In the genomic region with DNA sequence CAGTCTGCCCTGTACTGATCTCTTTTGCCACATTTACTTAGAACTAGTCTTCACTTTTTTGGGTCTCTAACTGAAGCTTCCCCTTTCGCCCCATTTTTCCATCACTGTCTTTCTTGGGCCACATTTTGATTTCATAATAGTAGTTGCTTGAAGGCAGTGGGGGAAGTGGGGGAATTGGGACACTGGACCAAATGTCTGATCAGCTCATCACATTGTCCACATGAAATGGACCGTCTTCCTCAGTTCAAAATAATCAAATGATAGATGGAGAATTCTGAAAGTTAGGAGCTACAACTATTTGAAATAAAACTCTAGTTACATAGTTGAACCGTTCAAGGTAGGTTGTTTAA, we compare ENCODE assay signal across 8 cellular contexts. TPM values are rescaled to one million over a fixed set of nuclear protein-coding genes. Genes with fewer than 3 reads are reported as not detected.
DNase-seq lines count a peak whose midpoint lies in the region; ATAC-seq and TF ChIP-seq lines count a peak whose summit lies in the region.

No MANE protein-coding gene starts in this region.

- intact Hi-C loops in activated B cell treated with CpG ODN at 0.5 μM for 24 hours (cut with micrococcal nuclease), result loop anchor here (5.0 kb wide), 1 partner anchor 687 kb away; the partner anchor contains the start of gene CRTAP

- CTCF ChIA-PET in activated B cell treated with CpG ODN at 0.5 μM for 24 hours (lab: Charles Lee), result interaction anchor here (0.5 to 3.8 kb wide), 4 partner anchors 11 to 162 kb away, joined by 3 to 23 read pairs (median 3); no protein-coding TSS in a partner anchor

- no peaks in the 10 kb centered on the region for H3K9me3 ChIP-seq in iPS DF 6.9 (ENCODE audit: control insufficient read depth, insufficient read depth, low read length)

- peak overlapping the region; percentile 95 for H3K27ac Mint-ChIP-seq in activated B cell treated with CpG ODN at 0.5 μM for 24 hours
- H3K27ac Mint-ChIP-seq in stimulated activated naive B cell treated with anti-CD40 and anti-IgM and Interleukin-4, amounts not matched to agents 10 μg/mL and 1 μg/mL and 100 μg/mL, for 72 hours, result peak overlapping the region; percentile 99

- no peaks in the 10 kb centered on the region for H3K36me3 ChIP-seq in iPS DF 6.9 (ENCODE audit: control insufficient read depth, insufficient read depth, low read length)

- WGBS in iPS DF 6.9 (ENCODE audit: insufficient coverage, insufficient read length), result no CpG with 5 or more reads among the region's 3 CpGs

- no peak for TF ChIP-seq CTCF in activated B cell treated with CpG ODN at 0.5 μM for 24 hours (IDR thresholded peaks at IDR 0.05)

- peak; percentile 2 for ATAC-seq in HG03457 (IDR thresholded peaks at IDR 0.05; ENCODE audit: unreplicated experiment)
- ATAC-seq in activated B cell treated with CpG ODN at 0.5 μM for 24 hours (ENCODE audit: low read depth), result no peak
- no peak for ATAC-seq in stimulated activated naive B cell treated with anti-CD40 and anti-IgM and Interleukin-4, amounts not matched to agents 10 μg/mL and 1 μg/mL and 100 μg/mL, for 72 hours (replicated peaks)
- ATAC-seq in HG03442 (IDR thresholded peaks at IDR 0.05; ENCODE audit: unreplicated experiment), result no peak

- H3K27me3 Mint-ChIP-seq in activated B cell treated with CpG ODN at 0.5 μM for 24 hours, result no peaks in the 10 kb centered on the region
- no peaks in the 10 kb centered on the region for H3K27me3 Mint-ChIP-seq in stimulated activated naive B cell treated with anti-CD40 and anti-IgM and Interleukin-4, amounts not matched to agents 10 μg/mL and 1 μg/mL and 100 μg/mL, for 72 hours

- peaks cover 58% of the 10 kb centered on the region for H3K4me1 Mint-ChIP-seq in activated B cell treated with CpG ODN at 0.5 μM for 24 hours
- H3K4me1 Mint-ChIP-seq in stimulated activated naive B cell treated with anti-CD40 and anti-IgM and Interleukin-4, amounts not matched to agents 10 μg/mL and 1 μg/mL and 100 μg/mL, for 72 hours, result peaks cover 24 to 51% of the 10 kb centered on the region in 2 donors

- peak overlapping the region; percentile 72; the same call in 1 of the 2 replicates for H3K4me3 ChIP-seq in iPS DF 6.9 (ENCODE audit: low read length)

- peak overlapping the region; percentile 99 for H3K4me3 Mint-ChIP-seq in activated B cell treated with CpG ODN at 0.5 μM for 24 hours
- peak overlapping the region; percentile 88 to 100 for H3K4me3 Mint-ChIP-seq in stimulated activated naive B cell treated with anti-CD40 and anti-IgM and Interleukin-4, amounts not matched to agents 10 μg/mL and 1 μg/mL and 100 μg/mL, for 72 hours

- POLR2A ChIA-PET in activated B cell treated with CpG ODN at 0.5 μM for 24 hours (lab: Charles Lee), result interaction anchor here (0.5 to 2.2 kb wide), 10 partner anchors 9 to 1823 kb away, joined by 3 to 30 read pairs (median 4); partner anchors contain the start of genes GLB1, TMPPE and UBP1

- H3K27ac ChIP-seq in iPS DF 6.9 (ENCODE audit: low read length), result no peak overlapping the region

- DNase-seq in activated B cell treated with CpG ODN at 0.5 μM for 24 hours, result no peak
- no peak for DNase-seq in iPS DF 6.9 (ENCODE audit: low read depth, low spot score)
- DNase-seq in stimulated activated naive B cell treated with anti-CD40 and anti-IgM and Interleukin-4, amounts not matched to agents 10 μg/mL and 1 μg/mL and 100 μg/mL, for 72 hours, result no peak
- DNase-seq in hippocampal formation (lab: John Stamatoyannopoulos, UW), result no peak
- DNase-seq in NCI-H2081 treated with DMSO at 0.1 percent for 48 hours (lab: John Stamatoyannopoulos, UW), result no peak
- DNase-seq in LoVo (ENCODE audit: low spot score), result no peak

- no peaks in the 10 kb centered on the region for H3K4me1 ChIP-seq in iPS DF 6.9 (ENCODE audit: control insufficient read depth, insufficient read depth, low read length)

- H3K27me3 ChIP-seq in iPS DF 6.9 (ENCODE audit: control insufficient read depth, insufficient read depth, low read length), result no peaks in the 10 kb centered on the region

- H3K36me3 Mint-ChIP-seq in activated B cell treated with CpG ODN at 0.5 μM for 24 hours (ENCODE audit: low read depth), result peaks cover 35% of the 10 kb centered on the region
- H3K36me3 Mint-ChIP-seq in stimulated activated naive B cell treated with anti-CD40 and anti-IgM and Interleukin-4, amounts not matched to agents 10 μg/mL and 1 μg/mL and 100 μg/mL, for 72 hours, result peaks cover 15 to 19% of the 10 kb centered on the region in 2 donors

- no peaks in the 10 kb centered on the region for H3K9me3 Mint-ChIP-seq in activated B cell treated with CpG ODN at 0.5 μM for 24 hours
- no peaks in the 10 kb centered on the region for H3K9me3 Mint-ChIP-seq in stimulated activated naive B cell treated with anti-CD40 and anti-IgM and Interleukin-4, amounts not matched to agents 10 μg/mL and 1 μg/mL and 100 μg/mL, for 72 hours

RNA-seq across cellular contexts. Expression of gene PDCD6IP, which starts 0.7 kb away (rescaled TPM):
- total RNA-seq in activated B cell treated with CpG ODN at 0.5 μM for 24 hours, result 216 and 237 TPM in 2 replicates
